8 cellular contexts compared by ENCODE assay signal in the genomic region with DNA sequence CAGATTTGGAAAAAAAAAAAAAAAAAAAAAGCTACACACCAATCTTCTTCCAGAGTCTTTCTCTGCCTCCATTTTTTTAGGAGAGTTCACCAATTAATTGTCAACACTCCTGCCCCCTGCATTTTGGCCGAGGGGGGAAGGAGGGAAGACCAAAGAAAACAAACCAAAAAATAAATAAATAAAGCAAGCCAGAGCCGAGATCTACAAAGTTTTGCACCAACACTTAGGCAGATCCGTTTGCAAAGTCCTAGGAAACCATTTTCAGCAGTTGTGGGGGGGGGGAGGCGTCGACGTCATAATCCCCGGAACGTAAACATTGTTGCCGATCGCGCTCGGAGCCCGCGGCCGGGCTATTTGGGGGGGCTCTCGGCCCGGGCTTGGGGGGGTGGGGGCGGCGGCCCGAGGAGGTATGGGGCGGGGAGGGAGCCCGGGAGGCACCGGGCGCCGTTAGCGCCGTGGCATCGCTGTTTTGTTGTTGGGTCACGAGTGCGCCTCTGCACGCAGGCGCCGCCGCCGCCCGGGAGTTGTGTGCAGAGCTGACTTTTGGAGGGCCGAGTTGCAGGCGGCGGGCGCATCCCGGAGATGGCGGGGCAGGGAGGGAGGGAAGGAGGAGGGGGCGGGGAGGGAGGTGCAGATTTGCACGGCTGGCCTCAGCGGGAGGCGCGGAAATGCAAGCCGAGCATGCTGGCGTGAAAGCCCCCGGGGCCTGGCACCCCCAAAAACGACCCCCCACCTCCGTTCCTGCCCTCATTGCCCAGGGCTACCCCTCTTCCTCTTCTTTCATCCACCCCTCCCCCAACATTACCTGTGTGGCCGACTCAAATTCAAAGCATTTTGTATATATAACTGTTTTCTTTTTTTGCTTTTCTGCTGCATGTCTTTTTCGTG. TPM values are rescaled to one million over a fixed set of nuclear protein-coding genes. Genes with fewer than 3 reads are reported as not detected.
DNase-seq lines count a peak whose midpoint lies in the region; ATAC-seq and TF ChIP-seq lines count a peak whose summit lies in the region.

No MANE protein-coding gene starts in this region.

- ATAC-seq in naive thymus-derived CD8-positive, alpha-beta T cell = peak; percentile 65 to 66

- peak overlapping the region; percentile 99 for H3K4me2 ChIP-seq in PC-9
- peak overlapping the region; percentile 82 for H3K4me2 ChIP-seq in fibroblast of lung (ENCODE audit: extremely low read depth, insufficient read depth, low read length)

- H3K4me1 ChIP-seq in PC-9 (replicated peaks; ENCODE audit: insufficient read depth) = peaks cover 39% of the 10 kb centered on the region
- peaks cover 29% of the 10 kb centered on the region for H3K4me1 ChIP-seq in fibroblast of lung (ENCODE audit: control insufficient read depth, extremely low read depth, insufficient read depth, low read length)

- H3K4me3 Mint-ChIP-seq in activated T-helper 1 cell treated with anti-CD3 and anti-CD28 coated beads, Interleukin-12 subunit alpha, Interleukin-12 subunit beta, Interleukin-2, Interleukin-4 antibody, amounts not matched to agents 30 ng/mL and 10 ng/mL and 1 ng/mL, durations not matched to agents 14 hours and 24 hours and 36 hours = peak overlapping the region; percentile 98
- peak overlapping the region; percentile 95 to 99 (median 97) for H3K4me3 Mint-ChIP-seq in naive thymus-derived CD8-positive, alpha-beta T cell

- peak overlapping the region; percentile 51 for H3K9ac ChIP-seq in fibroblast of lung (ENCODE audit: insufficient read depth, low read length)

- peaks cover 7% of the 10 kb centered on the region for H3K36me3 Mint-ChIP-seq in activated T-helper 1 cell treated with anti-CD3 and anti-CD28 coated beads, Interleukin-12 subunit alpha, Interleukin-12 subunit beta, Interleukin-2, Interleukin-4 antibody, amounts not matched to agents 30 ng/mL and 10 ng/mL and 1 ng/mL, durations not matched to agents 14 hours and 24 hours and 36 hours (ENCODE audit: low read depth)
- peaks cover 0 to 9% (median 0%) of the 10 kb centered on the region in 3 donors for H3K36me3 Mint-ChIP-seq in naive thymus-derived CD8-positive, alpha-beta T cell

- POLR2A ChIA-PET in PC-9 (lab: Charles Lee; ENCODE audit: unreplicated experiment) = interaction anchor here (0.7 to 0.9 kb wide), 2 partner anchors 46 to 89 kb away, joined by 3 to 7 read pairs; no protein-coding TSS in a partner anchor
- POLR2A ChIA-PET in naive thymus-derived CD8-positive, alpha-beta T cell (lab: Charles Lee) = interaction anchor here (0.5 to 10.6 kb wide), 38 partner anchors 10 to 466 kb away, joined by 3 to 150 read pairs (median 5); a partner anchor contains a TSS

- peak overlapping the region; percentile 86 for H3K4me3 ChIP-seq in PC-9
- H3K4me3 ChIP-seq in fibroblast of lung (replicated peaks in 1 of 4; ENCODE audit: control extremely low read depth in 1 of 4, insufficient read depth in 1 of 4, low read depth in 3 of 4, low read length in 4 of 4) = peak overlapping the region; percentile 58 to 79 (median 66)

- H3K27me3 ChIP-seq in PC-9 (ENCODE audit: insufficient read depth, low read depth) (no peaks in the 10 kb centered on the region), fibroblast of lung (ENCODE audit: control insufficient read depth, insufficient read depth, low read length) (no peaks in the 10 kb centered on the region)

- CTCF ChIA-PET in PC-9 (lab: Charles Lee) = interaction anchor here (0.6 to 0.9 kb wide), 6 partner anchors 19 to 679 kb away, joined by 5 to 7 read pairs (median 6); a partner anchor contains a TSS

- TF ChIP-seq CTCF in PC-9 (conservative IDR thresholded peaks at IDR 0.05) = no peak
- no peak for TF ChIP-seq CTCF in fibroblast of lung (conservative IDR thresholded peaks at IDR 0.05 in 1 of 2, IDR thresholded peaks at IDR 0.05 in 1 of 2; ENCODE audit: low read depth in 1 of 2, low read length in 2 of 2)

- peak overlapping the region; percentile 100 for H3K27ac Mint-ChIP-seq in activated T-helper 1 cell treated with anti-CD3 and anti-CD28 coated beads, Interleukin-12 subunit alpha, Interleukin-12 subunit beta, Interleukin-2, Interleukin-4 antibody, amounts not matched to agents 30 ng/mL and 10 ng/mL and 1 ng/mL, durations not matched to agents 14 hours and 24 hours and 36 hours
- H3K27ac Mint-ChIP-seq in naive thymus-derived CD8-positive, alpha-beta T cell = peak overlapping the region; percentile 91 to 100 (median 99)

- BruUV-seq in PC-9 (replicated peaks; lab: Mats Ljungman, UMichigan) = no TSS peak

- no peaks in the 10 kb centered on the region for H3K27me3 Mint-ChIP-seq in activated T-helper 1 cell treated with anti-CD3 and anti-CD28 coated beads, Interleukin-12 subunit alpha, Interleukin-12 subunit beta, Interleukin-2, Interleukin-4 antibody, amounts not matched to agents 30 ng/mL and 10 ng/mL and 1 ng/mL, durations not matched to agents 14 hours and 24 hours and 36 hours (ENCODE audit: insufficient read depth)
- H3K27me3 Mint-ChIP-seq in naive thymus-derived CD8-positive, alpha-beta T cell = no peaks in the 10 kb centered on the region

- H3K9me3 ChIP-seq in PC-9 (ENCODE audit: insufficient read depth, low read depth) (no peaks in the 10 kb centered on the region), fibroblast of lung (ENCODE audit: control insufficient read depth, insufficient read depth, low read depth, low read length) (no peaks in the 10 kb centered on the region)

- intact Hi-C loops in PC-9 (cut with micrococcal nuclease; ENCODE audit: unreplicated experiment) = loop anchor here (5.0 kb wide), 2 partner anchors 47 to 687 kb away; a partner anchor contains a TSS
- intact Hi-C loops in activated T-helper 1 cell treated with anti-CD3 and anti-CD28 coated beads, Interleukin-12 subunit alpha, Interleukin-12 subunit beta, Interleukin-2, Interleukin-4 antibody, amounts not matched to agents 30 ng/mL and 10 ng/mL and 1 ng/mL, durations not matched to agents 14 hours and 24 hours and 36 hours (cut with micrococcal nuclease) = loop anchor here (1.0 to 5.0 kb wide), 4 partner anchors 10 to 308 kb away; a partner anchor contains a TSS

- peaks cover 24% of the 10 kb centered on the region; the same call in 1 of the 2 replicates for H3F3A ChIP-seq in PC-9 (ENCODE audit: insufficient read depth, low read depth)

- DNase-seq in DMS53 treated with DMSO at 0.1 percent for 48 hours (lab: John Stamatoyannopoulos, UW; ENCODE audit: unreplicated experiment) (peak; percentile 42), HT1080 (ENCODE audit: low read depth) (peak; percentile 30), PC-9 (peak in 1 of 2 experiments; percentile 54), fibroblast of lung (ENCODE audit: low read depth in 2 of 2) (peak; percentile 57 to 70), amniotic stem cell (lab: John Stamatoyannopoulos, UW) (no peak)
- DNase-seq in activated T-helper 1 cell treated with anti-CD3 and anti-CD28 coated beads, Interleukin-12 subunit alpha, Interleukin-12 subunit beta, Interleukin-2, Interleukin-4 antibody, amounts not matched to agents 30 ng/mL and 10 ng/mL and 1 ng/mL, durations not matched to agents 14 hours and 24 hours and 36 hours (ENCODE audit: low spot score) = peak; percentile 67
- peak; percentile 59 to 88 (median 70) for DNase-seq in naive thymus-derived CD8-positive, alpha-beta T cell
- DNase-seq in stimulated activated naive CD4-positive, alpha-beta T cell treated with Interleukin-2 at 50 U/mL for 16 hours (lab: John Stamatoyannopoulos, UW) = peak; percentile 70

- H3K9me2 ChIP-seq in PC-9 (ENCODE audit: insufficient read depth) = no peaks in the 10 kb centered on the region

- H4K20me1 ChIP-seq in PC-9 (ENCODE audit: insufficient read depth) = no peaks in the 10 kb centered on the region
- no peaks in the 10 kb centered on the region for H4K20me1 ChIP-seq in fibroblast of lung (ENCODE audit: control insufficient read depth, extremely low read depth, insufficient read depth, low read length)

- no peaks in the 10 kb centered on the region for H3K36me3 ChIP-seq in PC-9 (ENCODE audit: low read depth)
- H3K36me3 ChIP-seq in fibroblast of lung (ENCODE audit: control insufficient read depth, insufficient read depth, low read length) = peaks cover under 1% of the 10 kb centered on the region

- H3K27ac ChIP-seq in PC-9 = no peak overlapping the region
- peak overlapping the region; percentile 90 for H3K27ac ChIP-seq in fibroblast of lung (ENCODE audit: insufficient read depth, low read length)

- H3K79me2 ChIP-seq in PC-9 (ENCODE audit: low read depth) (peaks cover 3% of the 10 kb centered on the region; the same call in 1 of the 2 replicates), fibroblast of lung (ENCODE audit: control insufficient read depth, insufficient read depth, low read length) (peaks cover 9% of the 10 kb centered on the region)

- H3K4me1 Mint-ChIP-seq in activated T-helper 1 cell treated with anti-CD3 and anti-CD28 coated beads, Interleukin-12 subunit alpha, Interleukin-12 subunit beta, Interleukin-2, Interleukin-4 antibody, amounts not matched to agents 30 ng/mL and 10 ng/mL and 1 ng/mL, durations not matched to agents 14 hours and 24 hours and 36 hours (ENCODE audit: low read depth) = peaks cover 40% of the 10 kb centered on the region
- H3K4me1 Mint-ChIP-seq in naive thymus-derived CD8-positive, alpha-beta T cell = peaks cover 20 to 45% (median 36%) of the 10 kb centered on the region in 4 donors

- H3K9me3 Mint-ChIP-seq in activated T-helper 1 cell treated with anti-CD3 and anti-CD28 coated beads, Interleukin-12 subunit alpha, Interleukin-12 subunit beta, Interleukin-2, Interleukin-4 antibody, amounts not matched to agents 30 ng/mL and 10 ng/mL and 1 ng/mL, durations not matched to agents 14 hours and 24 hours and 36 hours = no peaks in the 10 kb centered on the region
- H3K9me3 Mint-ChIP-seq in naive thymus-derived CD8-positive, alpha-beta T cell = no peaks in the 10 kb centered on the region

- H2AFZ ChIP-seq in PC-9 (peak overlapping the region; percentile 84), fibroblast of lung (ENCODE audit: low read length) (peak overlapping the region; percentile 55)

RNA-seq across cellular contexts. Expression of a gene that starts 0.6 kb away (rescaled TPM):
- total RNA-seq in HT1080 (2014; rRNA removed; shearing (Covaris generic)) = 18.2 and 39.2 TPM in 2 replicates
- polyA plus RNA-seq in HT1080 (2015; cell fraction: cytosol; rRNA removed) = 15.3 and 15.6 TPM in 2 replicates
- polyA plus RNA-seq in HT1080 (2015; cell fraction: nucleus; rRNA removed) = 30.0 and 33.3 TPM in 2 replicates
- total RNA-seq in PC-9 (2021) = 43.6 and 45.1 TPM in 2 replicates
- total RNA-seq in activated T-helper 1 cell treated with anti-CD3 and anti-CD28 coated beads, Interleukin-12 subunit alpha, Interleukin-12 subunit beta, Interleukin-2, Interleukin-4 antibody, amounts not matched to agents 30 ng/mL and 10 ng/mL and 1 ng/mL, durations not matched to agents 14 hours and 24 hours and 36 hours = 58.1 and 60.1 TPM in 2 replicates
- total RNA-seq in fibroblast of lung = 13.1 and 21.6 TPM in 2 replicates
- polyA plus RNA-seq in fibroblast of lung = 9.8 and 18.7 TPM in 2 replicates
- 12.3 and 20.7 TPM in 2 replicates for polyA plus RNA-seq in fibroblast of lung (2012)
- 99.6 and 117 TPM in 2 replicates for polyA minus RNA-seq in fibroblast of lung (ENCODE audit: low replicate concordance)
- 10 to 100 TPM; 91.8 to 95.0 TPM for total RNA-seq in naive thymus-derived CD8-positive, alpha-beta T cell
- polyA plus RNA-seq in naive thymus-derived CD8-positive, alpha-beta T cell = 10 to 100 TPM; 13.0 to 19.4 (median 18.4) TPM

RNA-seq across cellular contexts. Expression of a gene that starts 46.1 kb away (rescaled TPM):
- 18.1 and 31.8 TPM in 2 replicates for total RNA-seq in HT1080 (2014; rRNA removed; shearing (Covaris generic))
- 52.9 and 58.3 TPM in 2 replicates for polyA plus RNA-seq in HT1080 (2015; cell fraction: cytosol; rRNA removed)
- polyA plus RNA-seq in HT1080 (2015; cell fraction: nucleus; rRNA removed) = 17.1 and 18.9 TPM in 2 replicates
- total RNA-seq in PC-9 (2021) (25.6 and 28.1 TPM in 2 replicates), fibroblast of lung (5.6 and 8.1 TPM in 2 replicates)
- total RNA-seq in activated T-helper 1 cell treated with anti-CD3 and anti-CD28 coated beads, Interleukin-12 subunit alpha, Interleukin-12 subunit beta, Interleukin-2, Interleukin-4 antibody, amounts not matched to agents 30 ng/mL and 10 ng/mL and 1 ng/mL, durations not matched to agents 14 hours and 24 hours and 36 hours = 61.5 and 67.0 TPM in 2 replicates
- polyA plus RNA-seq in fibroblast of lung = 7.4 and 13.0 TPM in 2 replicates
- polyA plus RNA-seq in fibroblast of lung (2012) = 14.4 and 25.9 TPM in 2 replicates
- 14.4 and 16.0 TPM in 2 replicates for polyA minus RNA-seq in fibroblast of lung (ENCODE audit: low replicate concordance)
- total RNA-seq in naive thymus-derived CD8-positive, alpha-beta T cell = 10 to 100 TPM; 44.6 to 45.7 TPM
- polyA plus RNA-seq in naive thymus-derived CD8-positive, alpha-beta T cell = 100 to 1,000 TPM; 122 to 158 (median 134) TPM
